ENCODE assay signal across 20 cellular contexts in the genomic region with DNA sequence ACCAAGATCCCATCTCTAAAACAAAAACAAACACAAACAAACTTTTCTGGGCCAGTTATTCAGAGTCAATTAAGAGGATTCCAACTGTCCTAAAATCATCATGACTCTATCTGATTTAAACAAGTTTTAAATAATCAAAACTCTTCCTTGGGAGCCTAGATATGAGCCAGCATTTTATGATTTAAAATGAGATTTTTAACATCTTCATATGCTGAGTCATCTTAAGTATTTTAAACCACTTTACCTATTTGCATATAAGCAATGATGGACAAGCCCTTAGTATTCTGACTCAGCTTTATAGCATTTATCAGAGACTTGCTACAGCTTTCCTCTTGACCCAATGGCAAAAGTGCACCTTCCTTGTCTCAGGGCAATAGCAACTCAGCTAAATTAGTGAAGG.
DNase-seq lines count a peak whose midpoint lies in the region; ATAC-seq, FAIRE-seq and TF ChIP-seq lines count a peak whose summit lies in the region.
"Had no signal": no experiment of that assay in that cellular context is flagged by ENCODE, and none has a peak within 500 bp of the region (broad histone marks: within the 10 kb centered on the region; RNA-seq: fewer than 3 reads in every experiment).

No MANE protein-coding gene starts in this region.

- no peaks in the 10 kb centered on the region for H3K4me1 ChIP-seq in GM23248 (ENCODE audit: insufficient read depth)
- no peaks in the 10 kb centered on the region for H3K4me1 ChIP-seq in MM.1S (ENCODE audit: low read length)
- 0 out of 5 replicates have a peak, but pooled peaks cover 0 to 2% of the 10 kb centered on the region in 2 experiments for H3K4me1 ChIP-seq in K562 (replicated peaks in 1 of 2; ENCODE audit: control insufficient read depth in 2 of 2, insufficient read depth in 2 of 2, low read length in 2 of 2)
- no peaks in the 10 kb centered on the region for H3K4me1 ChIP-seq in mesenchymal stem cell (ENCODE audit: control insufficient read depth, insufficient read depth, low read depth, low read length)
- H3K4me1 ChIP-seq: gastroesophageal sphincter, psoas muscle had no signal

- H3K4me2 ChIP-seq in GM23248 (ENCODE audit: unreplicated experiment) (no peak overlapping the region), MM.1S (ENCODE audit: low read depth, low read length) (no peak overlapping the region), K562 (ENCODE audit: insufficient read depth, low read length) (no peak overlapping the region), mesenchymal stem cell (ENCODE audit: low read length, poor library complexity, severe bottlenecking) (no peak overlapping the region)

- H3K4ac ChIP-seq in mesenchymal stem cell (ENCODE audit: low read depth in 1 of 2, low read length in 2 of 2), result no peak overlapping the region

- H3K14ac ChIP-seq in mesenchymal stem cell (ENCODE audit: low read length in 2 of 2), result no peak overlapping the region

- no peak for TF ChIP-seq POLR2A in K562 (conservative IDR thresholded peaks at IDR 0.05)

- no peak overlapping the region for H2BK15ac ChIP-seq in mesenchymal stem cell (ENCODE audit: low read depth, poor library complexity, severe bottlenecking)

- no peak overlapping the region for H3K18ac ChIP-seq in mesenchymal stem cell (ENCODE audit: low read depth in 1 of 2, low read length in 2 of 2)

- ATAC-seq in K562 (no peak), GM19467 (IDR thresholded peaks at IDR 0.05; ENCODE audit: unreplicated experiment) (no peak)
- ATAC-seq: gastroesophageal sphincter, psoas muscle had no signal

- H2BK12ac ChIP-seq in mesenchymal stem cell (ENCODE audit: low read length in 2 of 2), result no peak overlapping the region

- H3K4me3 ChIP-seq in GM23248, result no peak overlapping the region
- no peak overlapping the region for H3K4me3 ChIP-seq in MM.1S (ENCODE audit: low read length)
- no peak overlapping the region for H3K4me3 ChIP-seq in K562
- no peak overlapping the region for H3K4me3 ChIP-seq in mesenchymal stem cell (ENCODE audit: insufficient read depth in 1 of 2, low read depth in 1 of 2, low read length in 2 of 2)
- H3K4me3 ChIP-seq: gastroesophageal sphincter, psoas muscle had no signal

- no peaks in the 10 kb centered on the region for H4K20me1 ChIP-seq in GM23248 (ENCODE audit: insufficient read depth)
- H4K20me1 ChIP-seq in MM.1S (ENCODE audit: insufficient read depth, low read length), result no peaks in the 10 kb centered on the region
- H4K20me1 ChIP-seq in K562 (replicated peaks; ENCODE audit: control insufficient read depth, insufficient read depth, low read length), result no peaks in the 10 kb centered on the region

- H2BK5ac ChIP-seq in mesenchymal stem cell (ENCODE audit: low read depth, low read length, poor library complexity, severe bottlenecking), result no peak overlapping the region

- H3K27me3 ChIP-seq in GM23248 (replicated peaks; ENCODE audit: insufficient read depth), result no peaks in the 10 kb centered on the region
- H3K27me3 ChIP-seq in MM.1S (replicated peaks; ENCODE audit: insufficient read depth, low read length), result no peaks in the 10 kb centered on the region
- no peaks in the 10 kb centered on the region for H3K27me3 ChIP-seq in K562 (ENCODE audit: control insufficient read depth in 2 of 2, insufficient read depth in 2 of 2, low read length in 2 of 2)
- no peaks in the 10 kb centered on the region for H3K27me3 ChIP-seq in mesenchymal stem cell (ENCODE audit: control insufficient read depth in 1 of 2, insufficient read depth in 1 of 2, low read length in 2 of 2)
- H3K27me3 ChIP-seq: gastroesophageal sphincter had no signal

- TF ChIP-seq EP300 in K562 (IDR thresholded peaks at IDR 0.05; ENCODE audit: low read length), result no peak

- TF ChIP-seq CTCF in MM.1S (IDR thresholded peaks at IDR 0.05; ENCODE audit: low read length), result no peak
- TF ChIP-seq CTCF in K562 (IDR thresholded peaks at IDR 0.05 in 2 of 3, conservative IDR thresholded peaks at IDR 0.05 in 1 of 3; ENCODE audit: insufficient read depth in 2 of 3, low read depth in 1 of 3, low read length in 3 of 3), result no peak

- H3K9me1 ChIP-seq in K562 (ENCODE audit: control insufficient read depth, insufficient read depth, low read length), result no peaks in the 10 kb centered on the region

- no peak overlapping the region for H2AK5ac ChIP-seq in mesenchymal stem cell (ENCODE audit: low read length, severe bottlenecking)

- H4K8ac ChIP-seq in mesenchymal stem cell (ENCODE audit: low read length), result no peak overlapping the region

- H2BK120ac ChIP-seq in mesenchymal stem cell (ENCODE audit: low read depth, low read length), result no peak overlapping the region

- no peak for TF ChIP-seq RAD21 in K562 (CRISPR knock-in tag; conservative IDR thresholded peaks at IDR 0.05 in 1 of 2, IDR thresholded peaks at IDR 0.05 in 1 of 2)

- no peak for FAIRE-seq in K562 (lab: Jason Lieb, UNC)

- H3K27ac ChIP-seq in GM23248 (no peak overlapping the region), MM.1S (ENCODE audit: low read length) (no peak overlapping the region), K562 (ENCODE audit: extremely low read depth, low read depth, low read length) (no peak overlapping the region), mesenchymal stem cell (ENCODE audit: low read length, poor library complexity, severe bottlenecking) (no peak overlapping the region)
- H3K27ac ChIP-seq: gastroesophageal sphincter, psoas muscle had no signal

- CTCF ChIA-PET in K562 (lab: Yijun Ruan, JAX; ENCODE audit: low intra/inter-chr PET ratio), result no interaction called here

- intact Hi-C loops in K562 (cut with micrococcal nuclease), result no loop called here

- no peak overlapping the region for H4K91ac ChIP-seq in mesenchymal stem cell (ENCODE audit: low read length)

- H3K36me3 ChIP-seq in GM23248 (ENCODE audit: low read depth), result no peaks in the 10 kb centered on the region
- H3K36me3 ChIP-seq in MM.1S (replicated peaks; ENCODE audit: insufficient read depth, low read length), result no peaks in the 10 kb centered on the region
- no peaks in the 10 kb centered on the region for H3K36me3 ChIP-seq in K562 (ENCODE audit: control insufficient read depth, insufficient read depth, low read length)
- no peaks in the 10 kb centered on the region for H3K36me3 ChIP-seq in mesenchymal stem cell (ENCODE audit: control insufficient read depth in 1 of 2, insufficient read depth in 2 of 2, low read depth in 1 of 2, low read length in 2 of 2)
- H3K36me3 ChIP-seq: gastroesophageal sphincter had no signal

- H3K79me2 ChIP-seq in GM23248 (ENCODE audit: insufficient read depth) (no peaks in the 10 kb centered on the region), MM.1S (ENCODE audit: low read length) (no peaks in the 10 kb centered on the region), K562 (ENCODE audit: control insufficient read depth, insufficient read depth, low read length) (no peaks in the 10 kb centered on the region)

- H3F3A ChIP-seq in GM23248 (ENCODE audit: insufficient read depth) (no peaks in the 10 kb centered on the region; the same call in 1 of the 2 replicates), MM.1S (ENCODE audit: insufficient read depth, low read length) (no peaks in the 10 kb centered on the region)

- no peaks in the 10 kb centered on the region for H3K79me1 ChIP-seq in mesenchymal stem cell (replicated peaks; ENCODE audit: low read length, poor library complexity, severe bottlenecking)

- H2AFZ ChIP-seq in GM23248 (no peak overlapping the region), MM.1S (ENCODE audit: low read length) (no peak overlapping the region), K562 (ENCODE audit: low read depth, low read length) (no peak overlapping the region), mesenchymal stem cell (ENCODE audit: low read depth, low read length) (no peak overlapping the region)

- DNase-seq in GM23248, result peak; percentile 12
- peak; percentile 25 for DNase-seq in MM.1S
- DNase-seq in K562 (ENCODE audit: extremely low read depth in 1 of 4, low spot score in 3 of 4), result no peak
- peak; percentile 11 for DNase-seq in mesenchymal stem cell
- no peak for DNase-seq in NCI-H1436 treated with DMSO at 0.1 percent for 48 hours (lab: John Stamatoyannopoulos, UW)
- DNase-seq in NOMO-1 (lab: John Stamatoyannopoulos, UW; ENCODE audit: unreplicated experiment in 2 of 2), result no peak
- no peak for DNase-seq in 8988T
- DNase-seq: activated CD4-positive, CD25-positive, alpha-beta regulatory T cell treated with anti-CD3 and anti-CD28 coated beads, Interleukin-2, amount 50 U/mL, for 72 hours; activated CD8-positive, alpha-beta memory T cell treated with anti-CD3 and anti-CD28 coated beads for 24 hours; activated naive CD4-positive, alpha-beta T cell treated with anti-CD3 and anti-CD28 coated beads for 36 hours; activated T-cell treated with anti-CD3 and anti-CD28 coated beads, Interleukin-2, amount 50 U/mL, for 24 hours; aorta; CD4-positive, alpha-beta memory T cell; NCI-H1694; psoas muscle; SHP77 treated with DMSO at 0.1 percent for 48 hours; stimulated activated CD4-positive, alpha-beta T cell treated with anti-CD3 and anti-CD28 coated beads, Interleukin-4, amount 100 ng/mL, for 1 hour; stimulated activated naive CD4-positive, alpha-beta T cell had no signal

- no peak overlapping the region for H3K23ac ChIP-seq in mesenchymal stem cell (ENCODE audit: low read length in 2 of 2)

- POLR2A ChIA-PET in K562 (lab: Yijun Ruan, JAX), result no interaction called here

- H3K9me3 ChIP-seq in GM23248 (ENCODE audit: low read depth), result no peaks in the 10 kb centered on the region
- H3K9me3 ChIP-seq in MM.1S (replicated peaks; ENCODE audit: insufficient read depth, low read length), result no peaks in the 10 kb centered on the region
- no peaks in the 10 kb centered on the region for H3K9me3 ChIP-seq in K562 (replicated peaks; ENCODE audit: control insufficient read depth, insufficient read depth, low read depth, low read length)
- no peaks in the 10 kb centered on the region for H3K9me3 ChIP-seq in mesenchymal stem cell (ENCODE audit: control insufficient read depth, low read length)
- H3K9me3 ChIP-seq: gastroesophageal sphincter, psoas muscle had no signal

- no peak overlapping the region for H3K9ac ChIP-seq in GM23248
- no peak overlapping the region for H3K9ac ChIP-seq in MM.1S (ENCODE audit: low read length)
- H3K9ac ChIP-seq in K562 (ENCODE audit: insufficient read depth in 1 of 2, low read depth in 2 of 2, low read length in 2 of 2), result no peak overlapping the region
- no peak overlapping the region for H3K9ac ChIP-seq in mesenchymal stem cell (ENCODE audit: low read length)

- no TSS peak for BruUV-seq in K562 (replicated peaks; lab: Mats Ljungman, UMichigan)

- in situ Hi-C loops in GM23248 (cut with MboI) (no loop called here), K562 (cut with MboI) (no loop called here)

- H3K9me2 ChIP-seq in GM23248 (ENCODE audit: insufficient read depth) (no peaks in the 10 kb centered on the region), MM.1S (replicated peaks; ENCODE audit: insufficient read depth, low read length) (no peaks in the 10 kb centered on the region)

Comparison
In these comparisons a context has a peak if more than half of its experiments do, and no peak if none do; other contexts are left out.
1. DNase-seq: peak in GM23248 (single experiment), MM.1S (single experiment) and mesenchymal stem cell (single experiment); none in K562 (0 of 4), NCI-H1436 treated with DMSO at 0.1 percent for 48 hours (single experiment), NOMO-1 (0 of 2) and 8988T (single experiment).